In genomic region chr20:38168791-38169589, GRCh38 we compare ENCODE assay signal across 7 cellular contexts. TPM values are rescaled to one million over a fixed set of nuclear protein-coding genes. Genes with fewer than 3 reads are reported as not detected.
DNase-seq lines count a peak whose midpoint lies in the region; ATAC-seq and TF ChIP-seq lines count a peak whose summit lies in the region.

No MANE protein-coding gene starts in this region.

- H3K4me3 ChIP-seq in adipocyte (ENCODE audit: low read length) (no peak overlapping the region), tibial artery (no peak overlapping the region)

- no peak for TF ChIP-seq CTCF in tibial artery (IDR thresholded peaks at IDR 0.05)

- ATAC-seq in left colon (peak; percentile 24), esophagus mucosa (no peak)

- H3K9me3 ChIP-seq in adipocyte (ENCODE audit: control insufficient read depth, low read length) (no peaks in the 10 kb centered on the region), tibial artery (no peaks in the 10 kb centered on the region)

- H3K27me3 ChIP-seq in adipocyte (replicated peaks; ENCODE audit: control insufficient read depth, insufficient read depth, low read length) (no peaks in the 10 kb centered on the region), tibial artery (no peaks in the 10 kb centered on the region)

- intact Hi-C loops in left colon (cut with DNase I, micrococcal nuclease) = loop anchor here in 1 of 2 donors (10.0 kb wide), 1 partner anchor 104 kb away; no protein-coding TSS in a partner anchor
- intact Hi-C loops in tibial artery (cut with DNase I; ENCODE audit: low total_unique reads) = loop anchor here (5.0 kb wide), 1 partner anchor 97 kb away; no protein-coding TSS in a partner anchor

- peak; percentile 75 for DNase-seq in MV-4-11 (lab: John Stamatoyannopoulos, UW)
- DNase-seq in adipocyte (ENCODE audit: low read depth) = no peak
- no peak for DNase-seq in left colon
- DNase-seq in tibial artery = peak in 1 of 2 donors; percentile 68
- no peak for DNase-seq in NCI-H1092 (lab: John Stamatoyannopoulos, UW)
- no peak for DNase-seq in activated CD4-positive, alpha-beta T cell treated with anti-CD3 and anti-CD28 coated beads for 4 hours

- H3K9ac ChIP-seq in adipocyte (ENCODE audit: low read length) = peak overlapping the region; percentile 5

- peaks cover 39% of the 10 kb centered on the region for H3K4me1 ChIP-seq in adipocyte (ENCODE audit: control insufficient read depth, insufficient read depth, low read length)
- H3K4me1 ChIP-seq in tibial artery = peaks cover 0 to 90% (median 68%) of the 10 kb centered on the region in 4 donors

- peak overlapping the region; percentile 84 to 89 for H3K27ac ChIP-seq in tibial artery

- H3K36me3 ChIP-seq in adipocyte (ENCODE audit: control insufficient read depth, insufficient read depth, low read length, severe bottlenecking) = no peaks in the 10 kb centered on the region
- H3K36me3 ChIP-seq in tibial artery = no peaks in the 10 kb centered on the region

RNA-seq across cellular contexts. Expression of gene TGM2, which starts 3.9 kb away (rescaled TPM):
- total RNA-seq in left colon (10 to 100 TPM; 26.9 to 33.9 TPM), esophagus mucosa (9.6 TPM)
